Comparison of ENCODE assay signal across 8 cellular contexts in the genomic region with DNA sequence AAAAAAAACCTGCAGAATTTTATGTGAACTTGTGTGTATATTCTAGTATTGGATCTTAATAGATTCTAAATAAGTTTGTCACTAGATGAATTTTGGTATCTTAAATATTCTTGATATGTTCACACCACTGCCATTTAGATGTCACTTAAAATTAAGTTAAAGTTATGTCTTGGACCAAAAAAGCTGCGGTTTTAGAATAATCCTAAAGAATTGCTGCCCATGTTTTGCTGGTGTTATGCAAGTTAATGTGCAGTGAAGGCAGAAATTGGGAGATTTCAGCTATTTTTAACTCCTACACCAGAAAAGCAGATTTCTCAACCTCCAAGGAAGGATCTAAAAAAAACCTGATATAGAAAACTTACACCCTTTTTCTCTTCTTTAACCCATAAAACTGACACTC. TPM values are rescaled to one million over a fixed set of nuclear protein-coding genes. Genes with fewer than 3 reads are reported as not detected.
DNase-seq lines count a peak whose midpoint lies in the region; ATAC-seq lines count a peak whose summit lies in the region.

No MANE protein-coding gene starts in this region.

- H3K36me3 Mint-ChIP-seq in activated naive CD4-positive, alpha-beta T cell treated with anti-CD3 and anti-CD28 coated beads, Interleukin-2, amount 10 ng/mL, durations not matched to agents 7 days and 5 days = peaks cover 13% of the 10 kb centered on the region
- H3K36me3 Mint-ChIP-seq in activated naive CD8-positive, alpha-beta T cell treated with anti-CD3 and anti-CD28 coated beads, Interleukin-2, amount 10 ng/mL, durations not matched to agents 7 days and 5 days = peaks cover 8% of the 10 kb centered on the region

- CTCF ChIA-PET in activated naive CD4-positive, alpha-beta T cell treated with anti-CD3 and anti-CD28 coated beads, Interleukin-2, amount 10 ng/mL, durations not matched to agents 7 days and 5 days (lab: Charles Lee) = no interaction called here

- H3K27me3 Mint-ChIP-seq in activated naive CD4-positive, alpha-beta T cell treated with anti-CD3 and anti-CD28 coated beads, Interleukin-2, amount 10 ng/mL, durations not matched to agents 7 days and 5 days = no peaks in the 10 kb centered on the region
- H3K27me3 Mint-ChIP-seq in activated naive CD8-positive, alpha-beta T cell treated with anti-CD3 and anti-CD28 coated beads, Interleukin-2, amount 10 ng/mL, durations not matched to agents 7 days and 5 days = no peaks in the 10 kb centered on the region

- H3K4me3 Mint-ChIP-seq in activated naive CD4-positive, alpha-beta T cell treated with anti-CD3 and anti-CD28 coated beads, Interleukin-2, amount 10 ng/mL, durations not matched to agents 7 days and 5 days = peak overlapping the region; percentile 100
- peak overlapping the region; percentile 98 for H3K4me3 Mint-ChIP-seq in activated naive CD8-positive, alpha-beta T cell treated with anti-CD3 and anti-CD28 coated beads, Interleukin-2, amount 10 ng/mL, durations not matched to agents 7 days and 5 days

- peak overlapping the region; percentile 90 for H3K27ac ChIP-seq in substantia nigra (ENCODE audit: low read depth, low read length, poor library complexity, severe bottlenecking)

- ATAC-seq in activated naive CD8-positive, alpha-beta T cell treated with anti-CD3 and anti-CD28 coated beads, Interleukin-2, amount 10 ng/mL, durations not matched to agents 7 days and 5 days (ENCODE audit: low read depth) = no peak
- no peak for ATAC-seq in GM21381 (IDR thresholded peaks at IDR 0.05; ENCODE audit: unreplicated experiment)

- peaks cover 51% of the 10 kb centered on the region for H3K4me1 Mint-ChIP-seq in activated naive CD4-positive, alpha-beta T cell treated with anti-CD3 and anti-CD28 coated beads, Interleukin-2, amount 10 ng/mL, durations not matched to agents 7 days and 5 days
- H3K4me1 Mint-ChIP-seq in activated naive CD8-positive, alpha-beta T cell treated with anti-CD3 and anti-CD28 coated beads, Interleukin-2, amount 10 ng/mL, durations not matched to agents 7 days and 5 days = peaks cover 37% of the 10 kb centered on the region

- DNase-seq in activated naive CD4-positive, alpha-beta T cell treated with anti-CD3 and anti-CD28 coated beads, Interleukin-2, amount 10 ng/mL, durations not matched to agents 7 days and 5 days = no peak
- no peak for DNase-seq in activated naive CD4-positive, alpha-beta T cell treated with anti-CD3 and anti-CD28 coated beads, Interleukin-2, amount 50 U/mL, for 16 hours
- DNase-seq in activated naive CD8-positive, alpha-beta T cell treated with anti-CD3 and anti-CD28 coated beads, Interleukin-2, amount 10 ng/mL, durations not matched to agents 7 days and 5 days = no peak
- DNase-seq in inferior parietal cortex (ENCODE audit: extremely low spot score) (peak; percentile 59), substantia nigra (lab: John Stamatoyannopoulos, UW) (no peak), D341Med (ENCODE audit: low spot score) (no peak), 8988T (no peak)

- POLR2A ChIA-PET in activated naive CD8-positive, alpha-beta T cell treated with anti-CD3 and anti-CD28 coated beads, Interleukin-2, amount 10 ng/mL, durations not matched to agents 7 days and 5 days (lab: Charles Lee) = no interaction called here

- no peaks in the 10 kb centered on the region for H3K9me3 Mint-ChIP-seq in activated naive CD4-positive, alpha-beta T cell treated with anti-CD3 and anti-CD28 coated beads, Interleukin-2, amount 10 ng/mL, durations not matched to agents 7 days and 5 days
- H3K9me3 Mint-ChIP-seq in activated naive CD8-positive, alpha-beta T cell treated with anti-CD3 and anti-CD28 coated beads, Interleukin-2, amount 10 ng/mL, durations not matched to agents 7 days and 5 days = no peaks in the 10 kb centered on the region

- peak overlapping the region; percentile 95 for H3K27ac Mint-ChIP-seq in activated naive CD4-positive, alpha-beta T cell treated with anti-CD3 and anti-CD28 coated beads, Interleukin-2, amount 10 ng/mL, durations not matched to agents 7 days and 5 days
- H3K27ac Mint-ChIP-seq in activated naive CD8-positive, alpha-beta T cell treated with anti-CD3 and anti-CD28 coated beads, Interleukin-2, amount 10 ng/mL, durations not matched to agents 7 days and 5 days = peak overlapping the region; percentile 95

RNA-seq across cellular contexts. Expression of a gene that starts 0.7 kb away (rescaled TPM):
- 10 to 100 TPM; 34.9 to 37.5 TPM for total RNA-seq in activated naive CD8-positive, alpha-beta T cell treated with anti-CD3 and anti-CD28 coated beads, Interleukin-2, amount 10 ng/mL, durations not matched to agents 7 days and 5 days
